ENCODE assay signal across 19 cellular contexts in the genomic region with DNA sequence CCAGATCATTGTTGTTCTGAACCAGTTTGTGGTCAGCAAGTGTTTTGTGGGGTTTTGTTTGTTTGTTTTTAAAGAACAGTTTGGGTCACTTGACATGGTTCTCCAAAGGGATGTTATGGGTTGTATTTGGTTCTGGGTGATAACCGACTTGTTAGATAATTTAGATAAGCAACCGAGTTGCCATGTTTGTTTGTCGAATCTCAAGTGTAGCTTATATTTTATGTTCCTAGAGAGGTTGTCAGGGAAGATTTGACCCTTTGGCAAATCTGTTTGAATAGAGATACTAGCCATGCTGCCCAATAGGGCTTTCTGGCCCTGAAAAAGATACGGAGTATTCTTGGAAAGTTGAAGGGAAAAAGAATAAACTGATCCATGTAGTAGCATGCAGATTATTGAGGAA. TPM values are rescaled to one million over a fixed set of nuclear protein-coding genes. Genes with fewer than 3 reads are reported as not detected.
DNase-seq lines count a peak whose midpoint lies in the region; ATAC-seq, FAIRE-seq and TF ChIP-seq lines count a peak whose summit lies in the region.
"Had no signal": no experiment of that assay in that cellular context is flagged by ENCODE, and none has a peak within 500 bp of the region (broad histone marks: within the 10 kb centered on the region; RNA-seq: fewer than 3 reads in every experiment).

No MANE protein-coding gene starts in this region.

- H3K9me2 ChIP-seq in OCI-LY7 (ENCODE audit: insufficient read depth, low read length), result no peaks in the 10 kb centered on the region

- no peak overlapping the region for H3K4me3 ChIP-seq in A549
- no peak overlapping the region for H3K4me3 ChIP-seq in OCI-LY7 (ENCODE audit: low read depth, low read length, poor library complexity, severe bottlenecking)
- H3K4me3 ChIP-seq in astrocyte (ENCODE audit: insufficient read depth, low read depth, low read length), result no peak overlapping the region

- no peak overlapping the region for H2AFZ ChIP-seq in OCI-LY7 (ENCODE audit: low read length)
- no peak overlapping the region for H2AFZ ChIP-seq in astrocyte (ENCODE audit: low read depth, low read length)

- no peak for TF ChIP-seq RAD21 in A549 (conservative IDR thresholded peaks at IDR 0.05 in 1 of 2, IDR thresholded peaks at IDR 0.05 in 1 of 2)

- peaks cover 44% of the 10 kb centered on the region for H3K4me1 Mint-ChIP-seq in activated CD8-positive, alpha-beta T cell treated with anti-CD3 and anti-CD28 coated beads for 36 hours (ENCODE audit: low read depth)
- H3K4me1 Mint-ChIP-seq in activated CD8-positive, alpha-beta T cell treated with anti-CD3 and anti-CD28 coated beads, Interleukin-2, amount 10 ng/mL, durations not matched to agents 7 days and 5 days (ENCODE audit: low read depth), result peaks cover 29% of the 10 kb centered on the region
- H3K4me1 Mint-ChIP-seq in astrocyte (ENCODE audit: low read depth, unreplicated experiment) (peaks cover 42% of the 10 kb centered on the region), CD14-positive monocyte (peaks cover 2% of the 10 kb centered on the region)

- H3K4me2 ChIP-seq in A549, result no peak overlapping the region; the same call in 2 of the 3 replicates
- H3K4me2 ChIP-seq in OCI-LY7 (ENCODE audit: low read length), result no peak overlapping the region
- H3K4me2 ChIP-seq in astrocyte (ENCODE audit: low read length), result no peak overlapping the region

- no peak for TF ChIP-seq CTCF in activated CD8-positive, alpha-beta T cell treated with anti-CD3 and anti-CD28 coated beads for 36 hours (IDR thresholded peaks at IDR 0.05)
- no peak for TF ChIP-seq CTCF in A549 (IDR thresholded peaks at IDR 0.05)
- TF ChIP-seq CTCF in OCI-LY7 (conservative IDR thresholded peaks at IDR 0.05; ENCODE audit: low read length), result no peak
- no peak for TF ChIP-seq CTCF in astrocyte (IDR thresholded peaks at IDR 0.05; ENCODE audit: insufficient read depth, low read depth, low read length)
- no peak for TF ChIP-seq CTCF in CD14-positive monocyte (IDR thresholded peaks at IDR 0.05)

- intact Hi-C loops in activated CD8-positive, alpha-beta T cell treated with anti-CD3 and anti-CD28 coated beads for 36 hours (cut with micrococcal nuclease), result no loop called here
- intact Hi-C loops in OCI-LY7 (cut with micrococcal nuclease; ENCODE audit: unreplicated experiment), result loop anchor here (2.0 kb wide), 1 partner anchor 14 kb away; no protein-coding TSS in a partner anchor
- intact Hi-C loops in CD14-positive monocyte (cut with micrococcal nuclease), result no loop called here

- no peaks in the 10 kb centered on the region for H3K9me3 Mint-ChIP-seq in activated CD8-positive, alpha-beta T cell treated with anti-CD3 and anti-CD28 coated beads for 36 hours
- H3K9me3 Mint-ChIP-seq in activated CD8-positive, alpha-beta T cell treated with anti-CD3 and anti-CD28 coated beads, Interleukin-2, amount 10 ng/mL, durations not matched to agents 7 days and 5 days (ENCODE audit: insufficient read depth), result no peaks in the 10 kb centered on the region
- no peaks in the 10 kb centered on the region for H3K9me3 Mint-ChIP-seq in astrocyte (ENCODE audit: unreplicated experiment)
- peaks cover 0 to 2% (median 0%) of the 10 kb centered on the region in 7 donors for H3K9me3 Mint-ChIP-seq in CD14-positive monocyte

- POLR2A ChIA-PET in activated CD8-positive, alpha-beta T cell treated with anti-CD3 and anti-CD28 coated beads for 36 hours (lab: Charles Lee), result interaction anchor here (11.2 kb wide), 1 partner anchor 11 kb away, joined by 162 read pairs; no protein-coding TSS in a partner anchor
- POLR2A ChIA-PET in activated CD8-positive, alpha-beta T cell treated with anti-CD3 and anti-CD28 coated beads, Interleukin-2, amount 10 ng/mL, durations not matched to agents 7 days and 5 days (lab: Charles Lee), result no interaction called here
- POLR2A ChIA-PET in A549 (lab: Yijun Ruan, JAX) (no interaction called here), OCI-LY7 (lab: Charles Lee) (no interaction called here)

- 73% methylated on average over 4 of the region's 4 CpGs for WGBS in A549 (ENCODE audit: missing lambda C conversion rate)

- H3K27ac ChIP-seq in A549, result no peak overlapping the region
- H3K27ac ChIP-seq in OCI-LY7 (ENCODE audit: low read depth, low read length, poor library complexity, severe bottlenecking), result no peak overlapping the region
- H3K27ac ChIP-seq in astrocyte (ENCODE audit: low read depth, low read length), result no peak overlapping the region
- H3K27ac ChIP-seq: C4-2B had no signal

- peaks cover 64% of the 10 kb centered on the region for H4K20me1 ChIP-seq in OCI-LY7 (ENCODE audit: insufficient read depth, low read length)
- H4K20me1 ChIP-seq in astrocyte (ENCODE audit: insufficient read depth, low read length), result peaks cover 73% of the 10 kb centered on the region

- H3K27ac Mint-ChIP-seq in activated CD8-positive, alpha-beta T cell treated with anti-CD3 and anti-CD28 coated beads for 36 hours, result peak overlapping the region; percentile 34
- H3K27ac Mint-ChIP-seq in activated CD8-positive, alpha-beta T cell treated with anti-CD3 and anti-CD28 coated beads, Interleukin-2, amount 10 ng/mL, durations not matched to agents 7 days and 5 days, result no peak overlapping the region
- H3K27ac Mint-ChIP-seq in astrocyte (ENCODE audit: unreplicated experiment) (peak overlapping the region; percentile 20), CD14-positive monocyte (no peak overlapping the region)

- CTCF ChIA-PET in activated CD8-positive, alpha-beta T cell treated with anti-CD3 and anti-CD28 coated beads for 36 hours (lab: Charles Lee), result no interaction called here
- CTCF ChIA-PET in activated CD8-positive, alpha-beta T cell treated with anti-CD3 and anti-CD28 coated beads, Interleukin-2, amount 10 ng/mL, durations not matched to agents 7 days and 5 days (lab: Charles Lee), result interaction anchor here (3.2 kb wide), 1 partner anchor 11 kb away, joined by 18 read pairs; a partner anchor contains a TSS
- CTCF ChIA-PET in A549 (lab: Yijun Ruan, JAX) (no interaction called here), OCI-LY7 (lab: Charles Lee; ENCODE audit: unreplicated experiment) (no interaction called here)

- no peak overlapping the region for H3K4me3 Mint-ChIP-seq in activated CD8-positive, alpha-beta T cell treated with anti-CD3 and anti-CD28 coated beads for 36 hours
- H3K4me3 Mint-ChIP-seq in activated CD8-positive, alpha-beta T cell treated with anti-CD3 and anti-CD28 coated beads, Interleukin-2, amount 10 ng/mL, durations not matched to agents 7 days and 5 days, result no peak overlapping the region
- H3K4me3 Mint-ChIP-seq in astrocyte (ENCODE audit: unreplicated experiment) (no peak overlapping the region), CD14-positive monocyte (no peak overlapping the region)

- H3K79me2 ChIP-seq in OCI-LY7 (ENCODE audit: insufficient read depth, low read depth, low read length) (peaks cover 62% of the 10 kb centered on the region; the same call in 1 of the 2 replicates), astrocyte (ENCODE audit: insufficient read depth, low read length) (peaks cover 71% of the 10 kb centered on the region)

- no peak for DNase-seq in activated CD8-positive, alpha-beta T cell treated with anti-CD3 and anti-CD28 coated beads for 36 hours
- DNase-seq in activated CD8-positive, alpha-beta T cell treated with anti-CD3 and anti-CD28 coated beads, Interleukin-2, amount 10 ng/mL, durations not matched to agents 7 days and 5 days, result no peak
- DNase-seq in A549 (ENCODE audit: low read depth in 1 of 2, low spot score in 1 of 2) (no peak), OCI-LY7 (ENCODE audit: low spot score) (no peak), astrocyte (ENCODE audit: low read depth) (no peak), T-helper 9 cell (no peak), CD14-positive monocyte (ENCODE audit: low spot score) (no peak)
- DNase-seq: 8988T, DMS79, NCI-H1092, NCI-H1694 treated with DMSO at 0.1 percent for 48 hours, NCI-H345, NCI-H526 treated with DMSO at 0.1 percent for 48 hours, OCI-M1 had no signal

- peaks cover 66% of the 10 kb centered on the region for H3K36me3 Mint-ChIP-seq in activated CD8-positive, alpha-beta T cell treated with anti-CD3 and anti-CD28 coated beads for 36 hours (ENCODE audit: low read depth)
- peaks cover 67% of the 10 kb centered on the region for H3K36me3 Mint-ChIP-seq in activated CD8-positive, alpha-beta T cell treated with anti-CD3 and anti-CD28 coated beads, Interleukin-2, amount 10 ng/mL, durations not matched to agents 7 days and 5 days (ENCODE audit: low read depth)
- H3K36me3 Mint-ChIP-seq in astrocyte (ENCODE audit: low read depth, unreplicated experiment), result peaks cover 20% of the 10 kb centered on the region
- peaks cover 63 to 77% of the 10 kb centered on the region in 2 donors for H3K36me3 Mint-ChIP-seq in CD14-positive monocyte

- no peak for TF ChIP-seq EP300 in A549 (IDR thresholded peaks at IDR 0.05)

- peaks cover 56% of the 10 kb centered on the region for H3K4me1 ChIP-seq in A549
- no peaks in the 10 kb centered on the region for H3K4me1 ChIP-seq in OCI-LY7 (ENCODE audit: insufficient read depth, low read length, poor library complexity, severe bottlenecking)
- peaks cover 13% of the 10 kb centered on the region for H3K4me1 ChIP-seq in astrocyte (ENCODE audit: insufficient read depth, low read length)

- no peak for FAIRE-seq in A549 (lab: Jason Lieb, UNC)
- no peak for FAIRE-seq in astrocyte (lab: Jason Lieb, UNC)
- FAIRE-seq: GM12892, GM19239, HTR-8/SVneo had no signal

- peaks cover 75% of the 10 kb centered on the region for H3K36me3 ChIP-seq in OCI-LY7 (ENCODE audit: insufficient read depth, low read length)
- peaks cover 67% of the 10 kb centered on the region for H3K36me3 ChIP-seq in astrocyte (ENCODE audit: insufficient read depth, low read length)

- no peak for ATAC-seq in activated CD8-positive, alpha-beta T cell treated with anti-CD3 and anti-CD28 coated beads for 36 hours
- ATAC-seq in activated CD8-positive, alpha-beta T cell treated with anti-CD3 and anti-CD28 coated beads, Interleukin-2, amount 10 ng/mL, durations not matched to agents 7 days and 5 days, result no peak
- ATAC-seq in A549 (no peak), HG02938 (IDR thresholded peaks at IDR 0.05; ENCODE audit: unreplicated experiment) (no peak)

- BruUV-seq in OCI-LY7 (replicated peaks; lab: Mats Ljungman, UMichigan), result TSS peak; percentile 41

- no peaks in the 10 kb centered on the region for H3K9me3 ChIP-seq in A549
- H3K9me3 ChIP-seq in OCI-LY7 (ENCODE audit: low read length), result no peaks in the 10 kb centered on the region
- no peaks in the 10 kb centered on the region for H3K9me3 ChIP-seq in astrocyte (ENCODE audit: insufficient read depth, low read depth, low read length)

- no peaks in the 10 kb centered on the region for H3K27me3 ChIP-seq in astrocyte (ENCODE audit: insufficient read depth, low read length)

- H3K9ac ChIP-seq in astrocyte (ENCODE audit: low read length), result no peak overlapping the region

- no peak for TF ChIP-seq POLR2A in A549 (IDR thresholded peaks at IDR 0.05; ENCODE audit: low read length)

- no peaks in the 10 kb centered on the region for H3K27me3 Mint-ChIP-seq in activated CD8-positive, alpha-beta T cell treated with anti-CD3 and anti-CD28 coated beads for 36 hours
- H3K27me3 Mint-ChIP-seq in activated CD8-positive, alpha-beta T cell treated with anti-CD3 and anti-CD28 coated beads, Interleukin-2, amount 10 ng/mL, durations not matched to agents 7 days and 5 days (ENCODE audit: low read depth), result no peaks in the 10 kb centered on the region
- no peaks in the 10 kb centered on the region for H3K27me3 Mint-ChIP-seq in astrocyte (ENCODE audit: low read depth, unreplicated experiment)
- no peaks in the 10 kb centered on the region for H3K27me3 Mint-ChIP-seq in CD14-positive monocyte (ENCODE audit: low read depth in 3 of 3)

RNA-seq across cellular contexts. Expression of a gene that starts 12.2 kb away (rescaled TPM):
- total RNA-seq in activated CD8-positive, alpha-beta T cell treated with anti-CD3 and anti-CD28 coated beads for 36 hours, result under 1 TPM in 1 of 2 experiments, not detected in 1; 0.18 TPM
- total RNA-seq in activated CD8-positive, alpha-beta T cell treated with anti-CD3 and anti-CD28 coated beads, Interleukin-2, amount 10 ng/mL, durations not matched to agents 7 days and 5 days, result not detected
- polyA plus RNA-seq in A549 (2011; rRNA removed) (0.11 and 0.16 TPM in 2 replicates), A549 (2017; fragmentation: RNase III; extraction: RNeasy Plus Mini Kit Qiagen cat#74134 plus additional on column Dnase treatment) (0.09 to 0.34 TPM (median 0.18 TPM) in 3 replicates), CD14-positive monocyte (not detected)
- 0.17 and 0.19 TPM in 2 replicates for polyA plus RNA-seq in A549 (2012; cell fraction: cytosol; rRNA removed)
- polyA plus RNA-seq in A549 (2012; cell fraction: nucleus; rRNA removed), result 0.41 and 0.86 TPM in 2 replicates
- polyA minus RNA-seq in A549 (2011; rRNA and poly(A)+ RNA removed), result not detected in 2 replicates
- total RNA-seq in OCI-LY7 (2014; rRNA removed; shearing (Covaris generic)), result 0.16 TPM in 1 of 2 replicates, not detected in the other
- total RNA-seq in OCI-LY7 (2022) (not detected in 2 replicates), astrocyte (0.89 and 1.2 TPM in 2 replicates)

RNA-seq across cellular contexts. Expression of a gene that starts 19.6 kb away (rescaled TPM):
- 1,000 to 10,000 TPM; 3,203 to 3,498 TPM for total RNA-seq in activated CD8-positive, alpha-beta T cell treated with anti-CD3 and anti-CD28 coated beads for 36 hours
- total RNA-seq in activated CD8-positive, alpha-beta T cell treated with anti-CD3 and anti-CD28 coated beads, Interleukin-2, amount 10 ng/mL, durations not matched to agents 7 days and 5 days, result 1,000 to 10,000 TPM; 1,308 to 1,394 TPM
- polyA plus RNA-seq in A549 (2011; rRNA removed), result 2,566 and 3,380 TPM in 2 replicates
- 3,631 and 5,963 TPM in 2 replicates for polyA plus RNA-seq in A549 (2012; cell fraction: cytosol; rRNA removed)
- polyA plus RNA-seq in A549 (2012; cell fraction: nucleus; rRNA removed), result 379 and 644 TPM in 2 replicates
- polyA plus RNA-seq in A549 (2017; fragmentation: RNase III; extraction: RNeasy Plus Mini Kit Qiagen cat#74134 plus additional on column Dnase treatment), result 4,830 to 6,153 TPM (median 5,196 TPM) in 3 replicates
- polyA minus RNA-seq in A549 (2011; rRNA and poly(A)+ RNA removed), result 928 and 1,367 TPM in 2 replicates
- 1,091 and 1,434 TPM in 2 replicates for total RNA-seq in OCI-LY7 (2014; rRNA removed; shearing (Covaris generic))
- 2,027 and 2,059 TPM in 2 replicates for total RNA-seq in OCI-LY7 (2022)
- total RNA-seq in astrocyte, result 1,191 and 1,219 TPM in 2 replicates
- 100 to 1,000 TPM; 188 to 191 TPM for polyA plus RNA-seq in CD14-positive monocyte

Comparison
In these comparisons a context has a peak if more than half of its experiments do, and no peak if none do; other contexts are left out.
1. H3K27ac Mint-ChIP-seq: peak in activated CD8-positive, alpha-beta T cell treated with anti-CD3 and anti-CD28 coated beads for 36 hours (single experiment) and astrocyte (single experiment); none in activated CD8-positive, alpha-beta T cell treated with anti-CD3 and anti-CD28 coated beads, Interleukin-2, amount 10 ng/mL, durations not matched to agents 7 days and 5 days (single experiment) and CD14-positive monocyte (0 of 7).